Comparison of ENCODE assay signal across 1 cellular context in the genomic region with DNA sequence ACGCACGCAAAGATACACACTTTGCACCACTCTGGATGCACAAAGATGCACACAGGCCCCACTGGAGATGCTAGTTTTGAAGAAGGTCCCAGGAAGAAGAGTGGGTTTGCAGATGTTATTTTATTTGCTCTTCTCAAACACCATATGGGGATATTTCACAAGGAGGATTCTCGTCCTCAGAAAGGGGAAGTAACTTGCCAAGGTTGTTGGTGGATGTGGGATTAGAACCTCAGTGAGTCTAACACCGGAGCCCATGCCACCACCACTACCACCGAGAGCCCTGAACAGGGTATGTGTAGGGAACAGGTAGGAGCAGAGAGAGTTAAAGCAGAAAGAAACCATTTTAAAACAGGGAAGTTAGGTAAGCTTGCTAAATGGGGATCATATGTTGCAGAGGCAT.
TF ChIP-seq lines count a peak whose summit lies in the region.

No MANE protein-coding gene starts in this region.

TF ChIP-seq in GM12878, 131 proteins besides CTCF, POLR2A, EP300 and RAD21:
- TF ChIP-seq, protein P1, sequence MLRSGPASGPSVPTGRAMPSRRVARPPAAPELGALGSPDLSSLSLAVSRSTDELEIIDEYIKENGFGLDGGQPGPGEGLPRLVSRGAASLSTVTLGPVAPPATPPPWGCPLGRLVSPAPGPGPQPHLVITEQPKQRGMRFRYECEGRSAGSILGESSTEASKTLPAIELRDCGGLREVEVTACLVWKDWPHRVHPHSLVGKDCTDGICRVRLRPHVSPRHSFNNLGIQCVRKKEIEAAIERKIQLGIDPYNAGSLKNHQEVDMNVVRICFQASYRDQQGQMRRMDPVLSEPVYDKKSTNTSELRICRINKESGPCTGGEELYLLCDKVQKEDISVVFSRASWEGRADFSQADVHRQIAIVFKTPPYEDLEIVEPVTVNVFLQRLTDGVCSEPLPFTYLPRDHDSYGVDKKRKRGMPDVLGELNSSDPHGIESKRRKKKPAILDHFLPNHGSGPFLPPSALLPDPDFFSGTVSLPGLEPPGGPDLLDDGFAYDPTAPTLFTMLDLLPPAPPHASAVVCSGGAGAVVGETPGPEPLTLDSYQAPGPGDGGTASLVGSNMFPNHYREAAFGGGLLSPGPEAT (IDR thresholded peaks at IDR 0.05; ENCODE audit: low read depth): no peak
- TF ChIP-seq ATF2 (IDR thresholded peaks at IDR 0.05; ENCODE audit: low read length): no peak
- no peak for TF ChIP-seq RBBP5 (conservative IDR thresholded peaks at IDR 0.05)
- TF ChIP-seq ZNF217 (IDR thresholded peaks at IDR 0.05): no peak
